24 cellular contexts compared by ENCODE assay signal in the genomic region with DNA sequence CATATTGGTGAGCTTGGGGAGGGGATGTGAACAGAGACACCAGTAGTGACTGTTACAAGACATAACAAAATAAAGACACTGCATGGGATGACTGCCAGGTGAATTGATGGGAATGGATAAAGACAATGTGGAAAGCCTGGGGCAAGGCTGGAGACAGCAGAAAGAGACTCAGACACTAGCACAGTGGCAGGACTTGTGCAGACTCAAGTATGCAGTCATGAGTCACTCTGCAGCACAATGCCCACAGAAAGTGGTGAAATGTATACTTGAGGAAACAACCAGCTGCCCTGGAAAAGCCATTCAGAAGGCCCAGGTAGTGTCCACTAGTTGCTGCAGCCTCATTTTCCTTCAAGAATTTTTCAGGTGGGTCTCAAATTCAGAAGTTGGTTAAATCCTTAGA.
A peak's percentile ranks its signal among the peaks of the same experiment; 100 is the strongest.
DNase-seq lines count a peak whose midpoint lies in the region; ATAC-seq and TF ChIP-seq lines count a peak whose summit lies in the region.
"Had no signal": no experiment of that assay in that cellular context is flagged by ENCODE, and none has a peak within 500 bp of the region (broad histone marks: within the 10 kb centered on the region; RNA-seq: fewer than 3 reads in every experiment).

No MANE protein-coding gene starts in this region.

- peaks cover 0 to 4% (median 0%) of the 10 kb centered on the region in 3 donors for H3K36me3 Mint-ChIP-seq in naive thymus-derived CD8-positive, alpha-beta T cell
- H3K36me3 Mint-ChIP-seq in activated naive CD4-positive, alpha-beta T cell treated with anti-CD3 and anti-CD28 coated beads, Interleukin-2, amount 10 ng/mL, durations not matched to agents 7 days and 5 days = no peaks in the 10 kb centered on the region
- H3K36me3 Mint-ChIP-seq: stimulated activated memory B cell treated with anti-CD40 and anti-IgM and Interleukin-4, amounts not matched to agents 10 μg/mL and 1 μg/mL and 100 μg/mL, for 72 hours had no signal

- no peaks in the 10 kb centered on the region for H3K9me3 Mint-ChIP-seq in stimulated activated naive CD8-positive, alpha-beta T cell treated with anti-CD3 and anti-CD28 coated beads, Interleukin-15, amount 100 ng/mL, for 72 hours
- peaks cover 0 to 11% (median 0%) of the 10 kb centered on the region in 9 donors for H3K9me3 Mint-ChIP-seq in naive thymus-derived CD8-positive, alpha-beta T cell
- H3K9me3 Mint-ChIP-seq in activated naive CD4-positive, alpha-beta T cell treated with anti-CD3 and anti-CD28 coated beads, Interleukin-2, amount 10 ng/mL, durations not matched to agents 7 days and 5 days = peaks cover 2% of the 10 kb centered on the region
- H3K9me3 Mint-ChIP-seq: CD8-positive, alpha-beta memory T cell had no signal

- no peak overlapping the region for H3K4me3 ChIP-seq in sigmoid colon
- H3K4me3 ChIP-seq: esophagus squamous epithelium, left ventricle myocardium inferior had no signal

- CTCF ChIA-PET in RWPE1 (lab: Yijun Ruan, JAX) = interaction anchor here (0.6 kb wide), 1 partner anchor 500 kb away, joined by 4 read pairs; no protein-coding TSS in a partner anchor
- CTCF ChIA-PET in activated naive CD4-positive, alpha-beta T cell treated with anti-CD3 and anti-CD28 coated beads, Interleukin-2, amount 10 ng/mL, durations not matched to agents 7 days and 5 days (lab: Charles Lee) = no interaction called here

- no peaks in the 10 kb centered on the region for H3K9me3 ChIP-seq in sigmoid colon
- H3K9me3 ChIP-seq: esophagus squamous epithelium, left ventricle myocardium inferior had no signal

- no peaks in the 10 kb centered on the region for H3K27me3 ChIP-seq in foreskin keratinocyte
- no peaks in the 10 kb centered on the region for H3K27me3 ChIP-seq in sigmoid colon
- H3K27me3 ChIP-seq: esophagus squamous epithelium had no signal

- intact Hi-C loops in sigmoid colon (cut with DNase I) = no loop called here

- no peak overlapping the region for H3K27ac Mint-ChIP-seq in stimulated activated naive CD8-positive, alpha-beta T cell treated with anti-CD3 and anti-CD28 coated beads, Interleukin-15, amount 100 ng/mL, for 72 hours
- H3K27ac Mint-ChIP-seq in naive thymus-derived CD8-positive, alpha-beta T cell = peak overlapping the region in 2 of 10 donors; percentile 57 to 58
- H3K27ac Mint-ChIP-seq in activated naive CD4-positive, alpha-beta T cell treated with anti-CD3 and anti-CD28 coated beads, Interleukin-2, amount 10 ng/mL, durations not matched to agents 7 days and 5 days = no peak overlapping the region
- H3K27ac Mint-ChIP-seq: activated CD4-positive, alpha-beta T cell treated with anti-CD3 and anti-CD28 coated beads, Interleukin-2, amount 10 ng/mL, durations not matched to agents 7 days and 5 days; CD8-positive, alpha-beta memory T cell; stimulated activated memory B cell treated with anti-CD40 and anti-IgM and Interleukin-4, amounts not matched to agents 10 μg/mL and 1 μg/mL and 100 μg/mL, for 72 hours had no signal

- no peak overlapping the region for H3K4me3 Mint-ChIP-seq in stimulated activated naive CD8-positive, alpha-beta T cell treated with anti-CD3 and anti-CD28 coated beads, Interleukin-15, amount 100 ng/mL, for 72 hours
- H3K4me3 Mint-ChIP-seq in naive thymus-derived CD8-positive, alpha-beta T cell = no peak overlapping the region
- H3K4me3 Mint-ChIP-seq in activated naive CD4-positive, alpha-beta T cell treated with anti-CD3 and anti-CD28 coated beads, Interleukin-2, amount 10 ng/mL, durations not matched to agents 7 days and 5 days = no peak overlapping the region
- H3K4me3 Mint-ChIP-seq: activated CD4-positive, alpha-beta T cell treated with anti-CD3 and anti-CD28 coated beads, Interleukin-2, amount 10 ng/mL, durations not matched to agents 7 days and 5 days; CD8-positive, alpha-beta memory T cell; stimulated activated memory B cell treated with anti-CD40 and anti-IgM and Interleukin-4, amounts not matched to agents 10 μg/mL and 1 μg/mL and 100 μg/mL, for 72 hours had no signal

- peak; percentile 73 for ATAC-seq in stimulated activated naive CD8-positive, alpha-beta T cell treated with anti-CD3 and anti-CD28 coated beads, Interleukin-15, Interleukin-2, amounts not matched to agents 100 U/mL and 50 U/mL, for 24 hours
- ATAC-seq in stimulated activated naive CD8-positive, alpha-beta T cell treated with anti-CD3 and anti-CD28 coated beads, Interleukin-15, amount 100 ng/mL, for 72 hours = no peak
- peak; percentile 90 for ATAC-seq in foreskin keratinocyte
- no peak for ATAC-seq in naive thymus-derived CD8-positive, alpha-beta T cell
- ATAC-seq: stimulated activated memory B cell treated with anti-CD40 and anti-IgM and Interleukin-4, amounts not matched to agents 10 μg/mL and 1 μg/mL and 100 μg/mL, for 72 hours had no signal

- no peaks in the 10 kb centered on the region for H3K4me1 ChIP-seq in foreskin keratinocyte
- no peaks in the 10 kb centered on the region for H3K4me1 ChIP-seq in sigmoid colon
- H3K4me1 ChIP-seq: esophagus squamous epithelium, left ventricle myocardium inferior had no signal

- H3K27ac ChIP-seq in RWPE1 = no peak overlapping the region
- no peak overlapping the region for H3K27ac ChIP-seq in foreskin keratinocyte
- H3K27ac ChIP-seq in sigmoid colon = no peak overlapping the region
- H3K27ac ChIP-seq: esophagus squamous epithelium, left ventricle myocardium inferior had no signal

- H3K36me3 ChIP-seq in sigmoid colon = no peaks in the 10 kb centered on the region
- H3K36me3 ChIP-seq: esophagus squamous epithelium, left ventricle myocardium inferior had no signal

- TF ChIP-seq CTCF in RWPE1 (conservative IDR thresholded peaks at IDR 0.05; ENCODE audit: low read depth) = no peak
- TF ChIP-seq CTCF in foreskin keratinocyte (conservative IDR thresholded peaks at IDR 0.05) = no peak
- no peak for TF ChIP-seq CTCF in sigmoid colon (IDR thresholded peaks at IDR 0.05)

- peaks cover 40% of the 10 kb centered on the region for H3K4me1 Mint-ChIP-seq in stimulated activated naive CD8-positive, alpha-beta T cell treated with anti-CD3 and anti-CD28 coated beads, Interleukin-15, amount 100 ng/mL, for 72 hours
- H3K4me1 Mint-ChIP-seq in naive thymus-derived CD8-positive, alpha-beta T cell = peaks cover 6 to 20% (median 13%) of the 10 kb centered on the region in 4 donors
- H3K4me1 Mint-ChIP-seq in activated naive CD4-positive, alpha-beta T cell treated with anti-CD3 and anti-CD28 coated beads, Interleukin-2, amount 10 ng/mL, durations not matched to agents 7 days and 5 days = peaks cover 10% of the 10 kb centered on the region
- H3K4me1 Mint-ChIP-seq: stimulated activated memory B cell treated with anti-CD40 and anti-IgM and Interleukin-4, amounts not matched to agents 10 μg/mL and 1 μg/mL and 100 μg/mL, for 72 hours had no signal

- no peak for TF ChIP-seq EP300 in sigmoid colon (IDR thresholded peaks at IDR 0.05)

- POLR2A ChIA-PET in RWPE1 (lab: Yijun Ruan, JAX; ENCODE audit: low non-redundant PET) = no interaction called here
- POLR2A ChIA-PET in naive thymus-derived CD8-positive, alpha-beta T cell (lab: Charles Lee) = no interaction called here

- H3K27me3 Mint-ChIP-seq in stimulated activated naive CD8-positive, alpha-beta T cell treated with anti-CD3 and anti-CD28 coated beads, Interleukin-15, amount 100 ng/mL, for 72 hours = no peaks in the 10 kb centered on the region
- H3K27me3 Mint-ChIP-seq in naive thymus-derived CD8-positive, alpha-beta T cell = no peaks in the 10 kb centered on the region
- H3K27me3 Mint-ChIP-seq in activated naive CD4-positive, alpha-beta T cell treated with anti-CD3 and anti-CD28 coated beads, Interleukin-2, amount 10 ng/mL, durations not matched to agents 7 days and 5 days = no peaks in the 10 kb centered on the region
- H3K27me3 Mint-ChIP-seq: activated CD4-positive, alpha-beta T cell treated with anti-CD3 and anti-CD28 coated beads, Interleukin-2, amount 10 ng/mL, durations not matched to agents 7 days and 5 days had no signal

- no peak for TF ChIP-seq POLR2A in sigmoid colon (IDR thresholded peaks at IDR 0.05)

- DNase-seq in stimulated activated naive CD8-positive, alpha-beta T cell treated with anti-CD3 and anti-CD28 coated beads, Interleukin-15, Interleukin-2, amounts not matched to agents 100 U/mL and 50 U/mL, for 24 hours = no peak
- no peak for DNase-seq in stimulated activated naive CD8-positive, alpha-beta T cell treated with anti-CD3 and anti-CD28 coated beads, Interleukin-15, amount 100 ng/mL, for 72 hours
- DNase-seq in RWPE1 (ENCODE audit: low spot score) = peak; percentile 34
- peak; percentile 28 to 70 for DNase-seq in foreskin keratinocyte
- DNase-seq in naive thymus-derived CD8-positive, alpha-beta T cell = no peak
- DNase-seq in sigmoid colon = no peak
- no peak for DNase-seq in NCI-H1105 (lab: John Stamatoyannopoulos, UW)
- DNase-seq in activated naive CD4-positive, alpha-beta T cell treated with anti-CD3 and anti-CD28 coated beads, Interleukin-2, amount 10 ng/mL, durations not matched to agents 7 days and 5 days = no peak
- DNase-seq: activated CD4-positive, alpha-beta T cell treated with anti-CD3 and anti-CD28 coated beads, Interleukin-2, amount 10 ng/mL, durations not matched to agents 7 days and 5 days; activated naive CD4-positive, alpha-beta T cell; anterior cingulate cortex; CD8-positive, alpha-beta memory T cell; cerebellar nuclear complex; DMS79; esophagus squamous epithelium; glutamatergic neuron; H7; KG1; left ventricle myocardium inferior; NCI-H2081; NCI-H526; SHP77 treated with DMSO at 0.1 percent for 48 hours; T-helper 1 cell had no signal

Comparison
In these comparisons a context has a peak if more than half of its experiments do, and no peak if none do; other contexts are left out.
1. ATAC-seq: peak in stimulated activated naive CD8-positive, alpha-beta T cell treated with anti-CD3 and anti-CD28 coated beads, Interleukin-15, Interleukin-2, amounts not matched to agents 100 U/mL and 50 U/mL, for 24 hours (single experiment) and foreskin keratinocyte (single experiment); none in stimulated activated naive CD8-positive, alpha-beta T cell treated with anti-CD3 and anti-CD28 coated beads, Interleukin-15, amount 100 ng/mL, for 72 hours (single experiment) and naive thymus-derived CD8-positive, alpha-beta T cell (0 of 2).
2. DNase-seq: peak in RWPE1 (single experiment) and foreskin keratinocyte (2 of 2); none in stimulated activated naive CD8-positive, alpha-beta T cell treated with anti-CD3 and anti-CD28 coated beads, Interleukin-15, Interleukin-2, amounts not matched to agents 100 U/mL and 50 U/mL, for 24 hours (single experiment), stimulated activated naive CD8-positive, alpha-beta T cell treated with anti-CD3 and anti-CD28 coated beads, Interleukin-15, amount 100 ng/mL, for 72 hours (0 of 2), naive thymus-derived CD8-positive, alpha-beta T cell (0 of 10), sigmoid colon (single experiment), NCI-H1105 (single experiment) and activated naive CD4-positive, alpha-beta T cell treated with anti-CD3 and anti-CD28 coated beads, Interleukin-2, amount 10 ng/mL, durations not matched to agents 7 days and 5 days (single experiment).